In the genomic region with DNA sequence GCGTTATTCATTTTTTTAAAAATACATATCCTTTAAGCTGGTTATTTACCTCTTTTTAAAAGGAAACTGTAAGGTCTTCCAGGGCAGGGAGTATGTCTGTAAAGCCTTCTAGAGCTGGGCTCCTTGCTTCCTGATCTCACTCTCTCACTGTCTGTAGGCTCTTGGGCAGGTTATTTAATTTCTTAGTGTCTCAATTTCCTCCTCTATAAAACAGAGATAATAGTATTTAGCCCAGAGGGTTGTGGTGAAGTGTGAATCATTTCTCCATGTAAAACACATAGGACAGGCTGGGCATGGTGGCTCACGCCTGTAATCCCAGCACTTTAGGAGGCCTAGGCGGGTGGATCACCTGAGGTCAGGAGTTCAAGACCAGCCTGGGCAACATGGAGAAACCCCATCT, we compare ENCODE assay signal across 9 cellular contexts.
"Had no signal": no experiment of that assay in that cellular context is flagged by ENCODE, and none has a peak within 500 bp of the region (broad histone marks: within the 10 kb centered on the region; RNA-seq: fewer than 3 reads in every experiment).

No MANE protein-coding gene starts in this region.

- DNase-seq: NCI-H1092 had no signal

- H3K9ac ChIP-seq: KMS-11 had no signal

- H3K27ac ChIP-seq: HL-60, KMS-11, SJCRH30 had no signal

- H3K4me2 ChIP-seq: KMS-11, PC-9 had no signal

- FAIRE-seq: HTR-8/SVneo had no signal

- H2AFZ ChIP-seq: PC-9 had no signal

- H3K36me3 ChIP-seq: Peyer's patch, SJCRH30 had no signal

- H3K27me3 ChIP-seq: Peyer's patch, SJCRH30 had no signal

- H3K27me3 Mint-ChIP-seq: IgD-negative memory B cell had no signal

- H3K4me3 ChIP-seq: K562, PC-9, Peyer's patch, SJCRH30 had no signal

- H3K9me3 ChIP-seq: Peyer's patch, SJCRH30 had no signal
